In genomic region chr10:28411648-28412047, GRCh38 we compare ENCODE assay signal across 13 cellular contexts.
DNase-seq lines count a peak whose midpoint lies in the region; ATAC-seq and TF ChIP-seq lines count a peak whose summit lies in the region.
"Had no signal": no experiment of that assay in that cellular context is flagged by ENCODE, and none has a peak within 500 bp of the region (broad histone marks: within the 10 kb centered on the region; RNA-seq: fewer than 3 reads in every experiment).

No MANE protein-coding gene starts in this region.

- H3K4me1 ChIP-seq in naive thymus-derived CD4-positive, alpha-beta T cell (ENCODE audit: control insufficient read depth in 2 of 2, insufficient read depth in 2 of 2, low read length in 2 of 2): no peaks in the 10 kb centered on the region
- no peaks in the 10 kb centered on the region for H3K4me1 ChIP-seq in left ventricle myocardium inferior

- H3K27ac ChIP-seq in naive thymus-derived CD4-positive, alpha-beta T cell (ENCODE audit: low read depth, low read length): no peak overlapping the region
- H3K27ac ChIP-seq in left ventricle myocardium inferior (replicated peaks): no peak overlapping the region

- CTCF ChIA-PET in naive thymus-derived CD4-positive, alpha-beta T cell (lab: Charles Lee): no interaction called here

- H3K9me3 ChIP-seq in naive thymus-derived CD4-positive, alpha-beta T cell (ENCODE audit: control insufficient read depth in 2 of 3, low read length in 3 of 3): no peaks in the 10 kb centered on the region
- H3K9me3 ChIP-seq in left ventricle myocardium inferior (replicated peaks): peaks cover 8% of the 10 kb centered on the region

- peaks cover 0 to 13% (median 3%) of the 10 kb centered on the region in 5 donors for H3K36me3 Mint-ChIP-seq in naive thymus-derived CD4-positive, alpha-beta T cell

- ATAC-seq in GM18508 (IDR thresholded peaks at IDR 0.05; ENCODE audit: insufficient read depth, unreplicated experiment) (peak; percentile 70), GM21576 (IDR thresholded peaks at IDR 0.05; ENCODE audit: unreplicated experiment) (peak; percentile 79)
- ATAC-seq in naive thymus-derived CD4-positive, alpha-beta T cell: peak; percentile 89

- H3K4me3 Mint-ChIP-seq in naive thymus-derived CD4-positive, alpha-beta T cell: peak overlapping the region in 1 of 10 donors; percentile 3
- H3K4me3 Mint-ChIP-seq: activated naive CD8-positive, alpha-beta T cell had no signal

- intact Hi-C loops in naive thymus-derived CD4-positive, alpha-beta T cell (cut with micrococcal nuclease): no loop called here
- intact Hi-C loops in left ventricle myocardium inferior (cut with micrococcal nuclease) (no loop called here), posterior cingulate gyrus (cut with DNase I) (no loop called here)

- POLR2A ChIA-PET in naive thymus-derived CD4-positive, alpha-beta T cell (lab: Charles Lee): no interaction called here

- peaks cover 0 to 7% (median 0%) of the 10 kb centered on the region in 7 donors for H3K4me1 Mint-ChIP-seq in naive thymus-derived CD4-positive, alpha-beta T cell

- peaks cover 0 to 22% (median 6%) of the 10 kb centered on the region in 11 donors for H3K9me3 Mint-ChIP-seq in naive thymus-derived CD4-positive, alpha-beta T cell

- TF ChIP-seq CTCF in left ventricle myocardium inferior (IDR thresholded peaks at IDR 0.05; ENCODE audit: borderline replicate concordance): no peak

- no peak overlapping the region for H3K27ac Mint-ChIP-seq in naive thymus-derived CD4-positive, alpha-beta T cell
- H3K27ac Mint-ChIP-seq: activated naive CD8-positive, alpha-beta T cell had no signal

- H3K4me3 ChIP-seq in naive thymus-derived CD4-positive, alpha-beta T cell (ENCODE audit: low read length): no peak overlapping the region
- H3K4me3 ChIP-seq in left ventricle myocardium inferior: no peak overlapping the region
- H3K4me3 ChIP-seq: smooth muscle cell had no signal

- H3K36me3 ChIP-seq in naive thymus-derived CD4-positive, alpha-beta T cell (ENCODE audit: control insufficient read depth in 2 of 3, insufficient read depth in 3 of 3, low read length in 3 of 3): no peaks in the 10 kb centered on the region
- H3K36me3 ChIP-seq in left ventricle myocardium inferior: no peaks in the 10 kb centered on the region

- DNase-seq in RKO (ENCODE audit: low spot score) (peak; percentile 46), NCI-H146 (lab: John Stamatoyannopoulos, UW) (no peak), left ventricle myocardium inferior (no peak), posterior cingulate gyrus (no peak)
- no peak for DNase-seq in naive thymus-derived CD4-positive, alpha-beta T cell
- DNase-seq: DMS79 treated with DMSO at 0.1 percent for 48 hours; effector memory CD4-positive, alpha-beta T cell; NCI-H69; substantia nigra had no signal

- peaks cover 5 to 19% (median 16%) of the 10 kb centered on the region in 5 donors for H3K27me3 Mint-ChIP-seq in naive thymus-derived CD4-positive, alpha-beta T cell

- H3K27me3 ChIP-seq in naive thymus-derived CD4-positive, alpha-beta T cell (ENCODE audit: control insufficient read depth in 2 of 2, insufficient read depth in 2 of 2, low read length in 2 of 2): peaks cover 3% of the 10 kb centered on the region in 2 donors
- H3K27me3 ChIP-seq in left ventricle myocardium inferior (ENCODE audit: low read depth): peaks cover 20% of the 10 kb centered on the region
